In the genomic region with DNA sequence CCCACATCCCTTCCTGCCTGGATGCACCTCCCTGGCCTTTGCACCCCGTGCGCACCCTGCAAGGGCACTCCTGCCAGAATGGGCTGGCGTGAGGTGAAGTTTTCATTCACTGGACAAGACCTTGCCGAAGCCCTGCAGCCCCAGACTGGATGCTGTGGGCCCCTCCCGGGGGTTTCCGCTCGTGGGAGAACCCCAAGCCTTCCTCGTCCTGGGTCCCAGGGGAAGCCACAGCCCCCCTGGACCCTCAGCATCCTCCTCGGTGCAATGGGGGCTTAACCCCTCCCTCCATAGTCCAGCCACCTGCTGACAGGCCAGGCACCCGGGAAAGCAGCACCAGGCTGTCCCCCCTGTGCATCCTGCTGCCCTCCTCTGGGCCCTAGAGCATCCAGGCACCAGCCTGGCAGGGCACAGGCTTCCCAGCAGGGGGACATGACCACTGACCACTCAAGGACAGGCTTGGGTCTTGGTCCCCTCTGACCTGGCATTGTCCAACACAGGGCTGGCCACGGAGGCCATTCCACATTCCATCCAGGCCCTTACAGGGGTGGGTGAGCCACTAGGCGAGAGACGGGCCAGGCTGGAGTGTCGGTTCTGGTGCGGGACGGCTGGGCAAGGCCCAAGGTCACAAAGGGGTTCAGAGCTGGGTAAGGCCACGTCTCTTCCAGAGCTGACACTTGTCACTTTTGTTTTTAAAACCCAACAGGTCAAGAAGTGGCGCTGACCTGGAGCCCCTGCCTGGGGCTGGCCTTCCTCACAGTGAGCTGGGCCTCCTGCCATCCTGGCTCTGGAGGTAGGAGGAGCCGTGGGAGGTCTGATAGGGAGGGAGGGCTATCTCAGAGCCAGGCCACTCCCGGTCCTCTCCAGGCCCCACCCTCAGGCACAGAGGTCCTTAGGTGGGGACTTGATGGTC, we compare ENCODE assay signal across 10 cellular contexts. TPM values are rescaled to one million over a fixed set of nuclear protein-coding genes. Genes with fewer than 3 reads are reported as not detected.
DNase-seq lines count a peak whose midpoint lies in the region; ATAC-seq and TF ChIP-seq lines count a peak whose summit lies in the region.
"Had no signal": no experiment of that assay in that cellular context is flagged by ENCODE, and none has a peak within 500 bp of the region (broad histone marks: within the 10 kb centered on the region; RNA-seq: fewer than 3 reads in every experiment).

No MANE protein-coding gene starts in this region.

- TF ChIP-seq CTCF in coronary artery (IDR thresholded peaks at IDR 0.05) (no peak), right lobe of liver (IDR thresholded peaks at IDR 0.05) (no peak), vagina (IDR thresholded peaks at IDR 0.05) (no peak)

- H3K4me1 ChIP-seq in right lobe of liver: peaks cover 0 to 62% (median 33%) of the 10 kb centered on the region in 4 donors
- H3K4me1 ChIP-seq in vagina: peaks cover 98% of the 10 kb centered on the region

- WGBS in right lobe of liver (ENCODE audit: insufficient coverage, low coverage, low lambda C conversion rate, missing lambda C conversion rate): 39% methylated on average over 9 of the region's 20 CpGs

- no peak overlapping the region for H3K4me3 ChIP-seq in coronary artery
- H3K4me3 ChIP-seq in right lobe of liver: no peak overlapping the region
- no peak overlapping the region for H3K4me3 ChIP-seq in vagina

- H3K27me3 ChIP-seq in right lobe of liver (no peaks in the 10 kb centered on the region), vagina (no peaks in the 10 kb centered on the region)

- H3K9me3 ChIP-seq in right lobe of liver: no peaks in the 10 kb centered on the region
- H3K9me3 ChIP-seq in vagina: no peaks in the 10 kb centered on the region

- H3K27ac ChIP-seq in coronary artery: peak overlapping the region; percentile 79 to 83
- peak overlapping the region; percentile 15 to 37 (median 16) for H3K27ac ChIP-seq in right lobe of liver
- H3K27ac ChIP-seq in vagina: peak overlapping the region; percentile 80

- intact Hi-C loops in Right ventricle myocardium inferior (cut with DNase I): no loop called here
- intact Hi-C loops in cardiac septum (cut with DNase I): loop anchor here (5.0 kb wide), 1 partner anchor 37 kb away; no protein-coding TSS in a partner anchor
- intact Hi-C loops in right lobe of liver (cut with DNase I): no loop called here
- intact Hi-C loops in vagina (cut with DNase I): no loop called here

- DNase-seq in Right ventricle myocardium inferior (ENCODE audit: missing footprints) (no peak), cardiac septum (ENCODE audit: low spot score) (no peak), coronary artery (ENCODE audit: low spot score) (no peak), right lobe of liver (peak; percentile 78 to 83 (median 80)), vagina (ENCODE audit: extremely low spot score in 2 of 2) (no peak), HK-2 (ENCODE audit: unreplicated experiment) (no peak)
- DNase-seq: AML-193, NCI-H1694 had no signal

- H3K36me3 ChIP-seq in right lobe of liver: peaks cover 0 to 37% (median 13%) of the 10 kb centered on the region in 4 donors
- peaks cover 0 to 30% of the 10 kb centered on the region in 2 donors for H3K36me3 ChIP-seq in vagina

- ATAC-seq in Right ventricle myocardium inferior (peak; percentile 33), right lobe of liver (peak; percentile 48 to 55 (median 51)), GM21619 (IDR thresholded peaks at IDR 0.05; ENCODE audit: unreplicated experiment) (no peak), HG02885 (IDR thresholded peaks at IDR 0.05; ENCODE audit: poor library complexity, unreplicated experiment) (no peak)

- TF ChIP-seq POLR2A in right lobe of liver (IDR thresholded peaks at IDR 0.05): no peak
- TF ChIP-seq POLR2A in vagina (IDR thresholded peaks at IDR 0.05): no peak

RNA-seq across cellular contexts. Expression of a gene that starts 41.5 kb away (rescaled TPM):
- total RNA-seq in Right ventricle myocardium inferior (70.5 TPM), cardiac septum (78.8 TPM), right lobe of liver (100 to 1,000 TPM in 3 of 6 experiments, 10 to 100 TPM in 3; 64.4 to 152 (median 95.1) TPM), vagina (13.5 TPM)

Comparison
In these comparisons a context has a peak if more than half of its experiments do, and no peak if none do; other contexts are left out.
1. ATAC-seq: peak in Right ventricle myocardium inferior (single experiment) and right lobe of liver (4 of 4); none in GM21619 (single experiment) and HG02885 (single experiment).
2. DNase-seq: peak in right lobe of liver (3 of 3); none in Right ventricle myocardium inferior (single experiment), cardiac septum (single experiment), coronary artery (single experiment), vagina (0 of 2) and HK-2 (single experiment).
3. H3K27ac ChIP-seq: peak in every context shown above with its lines; median percentile 81 in coronary artery; 80 in vagina; 16 in right lobe of liver.